8 cellular contexts compared by ENCODE assay signal in the genomic region with DNA sequence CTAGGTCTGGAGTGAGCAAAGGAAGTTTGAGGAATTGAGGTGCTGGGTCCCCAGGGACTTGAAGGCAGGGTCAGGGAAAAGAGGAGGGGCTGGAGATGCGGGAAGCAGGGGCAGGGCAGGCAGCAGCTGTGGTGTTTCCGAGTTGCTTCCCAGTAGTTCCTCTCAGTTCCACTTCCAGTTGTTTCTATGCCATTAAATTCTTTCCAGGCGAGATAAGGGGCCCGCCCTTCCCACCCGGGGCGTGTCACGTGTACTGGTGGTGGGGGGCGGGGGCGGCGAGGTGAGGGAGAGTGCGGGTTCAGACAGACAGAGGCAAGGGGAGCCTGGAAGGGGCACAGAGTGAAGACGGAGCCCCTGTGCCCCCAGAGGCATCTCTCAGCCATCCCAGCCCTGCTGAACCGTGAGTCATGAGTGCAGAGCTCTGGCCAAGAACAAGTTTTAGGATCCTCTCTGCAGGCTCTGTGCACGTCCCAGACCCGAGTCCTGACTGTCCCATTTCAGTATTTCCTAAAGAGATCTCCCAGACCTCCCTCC. TPM values are rescaled to one million over a fixed set of nuclear protein-coding genes. Genes with fewer than 3 reads are reported as not detected.
A peak's percentile ranks its signal among the peaks of the same experiment; 100 is the strongest.
DNase-seq lines count a peak whose midpoint lies in the region; TF ChIP-seq lines count a peak whose summit lies in the region.

No MANE protein-coding gene starts in this region.

- in situ Hi-C loops in KBM-7 (cut with MboI; ENCODE audit: low pct_unique_long_range_greater_than_20kb, low sequenced_read_pairs), result no loop called here
- in situ Hi-C loops in HAP-1 (cut with MboI; ENCODE audit: low sequenced_read_pairs), result no loop called here

- DNase-seq in HCEC 1CT, result peak; percentile 59
- peak in 1 of 2 donors; percentile 85 for DNase-seq in ascending aorta (ENCODE audit: low spot score in 2 of 2)
- DNase-seq in KBM-7, result no peak
- DNase-seq in ecto neural progenitor cell (ENCODE audit: low spot score), result no peak
- no peak for DNase-seq in HAP-1 (ENCODE audit: low spot score in 2 of 2)
- no peak for DNase-seq in activated CD4-positive, alpha-beta T cell treated with anti-CD3 and anti-CD28 coated beads, Interleukin-2, amount 10 ng/mL, durations not matched to agents 7 days and 5 days

- no peaks in the 10 kb centered on the region for H3K36me3 ChIP-seq in ascending aorta
- no peaks in the 10 kb centered on the region for H3K36me3 ChIP-seq in HAP-1 (replicated peaks)

- H3K9me3 Mint-ChIP-seq in activated CD4-positive, alpha-beta T cell treated with anti-CD3 and anti-CD28 coated beads, Interleukin-2, amount 10 ng/mL, durations not matched to agents 7 days and 5 days, result peaks cover 2% of the 10 kb centered on the region

- TF ChIP-seq CTCF in ascending aorta (IDR thresholded peaks at IDR 0.05), result no peak

- peaks cover 33% of the 10 kb centered on the region for H3K27me3 Mint-ChIP-seq in activated CD4-positive, alpha-beta T cell treated with anti-CD3 and anti-CD28 coated beads, Interleukin-2, amount 10 ng/mL, durations not matched to agents 7 days and 5 days

- peaks cover 2% of the 10 kb centered on the region for H3K36me3 Mint-ChIP-seq in activated CD4-positive, alpha-beta T cell treated with anti-CD3 and anti-CD28 coated beads, Interleukin-2, amount 10 ng/mL, durations not matched to agents 7 days and 5 days (ENCODE audit: low read depth)

- H3K4me1 Mint-ChIP-seq in activated CD4-positive, alpha-beta T cell treated with anti-CD3 and anti-CD28 coated beads, Interleukin-2, amount 10 ng/mL, durations not matched to agents 7 days and 5 days, result peaks cover 7% of the 10 kb centered on the region

- no peak overlapping the region for H3K27ac Mint-ChIP-seq in activated CD4-positive, alpha-beta T cell treated with anti-CD3 and anti-CD28 coated beads, Interleukin-2, amount 10 ng/mL, durations not matched to agents 7 days and 5 days

- H3K4me3 Mint-ChIP-seq in activated CD4-positive, alpha-beta T cell treated with anti-CD3 and anti-CD28 coated beads, Interleukin-2, amount 10 ng/mL, durations not matched to agents 7 days and 5 days, result no peak overlapping the region

- H3K27me3 ChIP-seq in ascending aorta, result no peaks in the 10 kb centered on the region
- peaks cover 45% of the 10 kb centered on the region for H3K27me3 ChIP-seq in HAP-1 (ENCODE audit: low read depth)

- H3K27ac ChIP-seq in ascending aorta (peak overlapping the region; percentile 68 to 81), skin epidermis (peak overlapping the region in 15 of 21 experiments; percentile 2 to 87 (median 74))

- H3K4me1 ChIP-seq in ascending aorta (peaks cover 14 to 51% of the 10 kb centered on the region in 2 donors), HAP-1 (no peaks in the 10 kb centered on the region)

- CTCF ChIA-PET in activated CD4-positive, alpha-beta T cell treated with anti-CD3 and anti-CD28 coated beads, Interleukin-2, amount 10 ng/mL, durations not matched to agents 7 days and 5 days (lab: Charles Lee), result interaction anchor here (1.0 kb wide), 1 partner anchor 10 kb away, joined by 3 read pairs; no protein-coding TSS in a partner anchor

- POLR2A ChIA-PET in activated CD4-positive, alpha-beta T cell treated with anti-CD3 and anti-CD28 coated beads, Interleukin-2, amount 10 ng/mL, durations not matched to agents 7 days and 5 days (lab: Charles Lee), result no interaction called here

- H3K9me3 ChIP-seq in ascending aorta (no peaks in the 10 kb centered on the region), iPS-18c (ENCODE audit: control insufficient read depth, insufficient read depth, low read length) (no peaks in the 10 kb centered on the region), HAP-1 (no peaks in the 10 kb centered on the region)

- H3K4me3 ChIP-seq in ascending aorta, result peak overlapping the region; percentile 34 to 58
- 0 out of 2 replicates have a peak overlapping the region, but pooled peaks have one; percentile 12 for H3K4me3 ChIP-seq in iPS-18c (ENCODE audit: insufficient read depth, low read depth, low read length)
- H3K4me3 ChIP-seq in skin epidermis, result peak overlapping the region in 6 of 7 experiments; percentile 9 to 41 (median 24)
- H3K4me3 ChIP-seq in HAP-1, result no peak overlapping the region

- intact Hi-C loops in ascending aorta (cut with DNase I), result loop anchor here (1.0 kb wide), 1 partner anchor 15 kb away; no protein-coding TSS in a partner anchor

RNA-seq across cellular contexts. Expression of a gene that starts 1.0 kb away (rescaled TPM):
- 493 TPM for total RNA-seq in ascending aorta
- 1 to 10 TPM; 3.9 to 6.7 TPM for total RNA-seq in activated CD4-positive, alpha-beta T cell treated with anti-CD3 and anti-CD28 coated beads, Interleukin-2, amount 10 ng/mL, durations not matched to agents 7 days and 5 days

RNA-seq across cellular contexts. Expression of a gene that starts 19.9 kb away (rescaled TPM):
- 123 TPM for total RNA-seq in ascending aorta
- 100 to 1,000 TPM; 141 to 142 TPM for total RNA-seq in activated CD4-positive, alpha-beta T cell treated with anti-CD3 and anti-CD28 coated beads, Interleukin-2, amount 10 ng/mL, durations not matched to agents 7 days and 5 days

RNA-seq across cellular contexts. Expression of a gene that starts 21.9 kb away (rescaled TPM):
- not detected for total RNA-seq in ascending aorta
- 1 to 10 TPM; 6.6 to 7.8 TPM for total RNA-seq in activated CD4-positive, alpha-beta T cell treated with anti-CD3 and anti-CD28 coated beads, Interleukin-2, amount 10 ng/mL, durations not matched to agents 7 days and 5 days

RNA-seq across cellular contexts. Expression of a gene that starts 43.6 kb away (rescaled TPM):
- total RNA-seq in ascending aorta, result 1.4 TPM
- under 1 TPM; 0.17 to 0.23 TPM for total RNA-seq in activated CD4-positive, alpha-beta T cell treated with anti-CD3 and anti-CD28 coated beads, Interleukin-2, amount 10 ng/mL, durations not matched to agents 7 days and 5 days

RNA-seq across cellular contexts. Expression of a gene that starts 45.8 kb away (rescaled TPM):
- 839 TPM for total RNA-seq in ascending aorta
- 1 to 10 TPM; 8.3 to 9.2 TPM for total RNA-seq in activated CD4-positive, alpha-beta T cell treated with anti-CD3 and anti-CD28 coated beads, Interleukin-2, amount 10 ng/mL, durations not matched to agents 7 days and 5 days

Comparison
In these comparisons a context has a peak if more than half of its experiments do, and no peak if none do; other contexts are left out.
1. RNA of a gene that starts 1.0 kb away (total RNA-seq): 493 TPM in ascending aorta (single experiment); 3.9 to 6.7 TPM in activated CD4-positive, alpha-beta T cell treated with anti-CD3 and anti-CD28 coated beads, Interleukin-2, amount 10 ng/mL, durations not matched to agents 7 days and 5 days; every median in the first group is over 10 times any median in the second.